1 cellular context compared by ENCODE assay signal in genomic region chr19:12940897-12941296, GRCh38.
TF ChIP-seq lines count a peak whose summit lies in the region.

No MANE protein-coding gene starts in this region.

TF ChIP-seq in HCT116, 20 proteins besides CTCF, POLR2A, EP300 and RAD21 (continued from another document):
- TF ChIP-seq, protein P1, sequence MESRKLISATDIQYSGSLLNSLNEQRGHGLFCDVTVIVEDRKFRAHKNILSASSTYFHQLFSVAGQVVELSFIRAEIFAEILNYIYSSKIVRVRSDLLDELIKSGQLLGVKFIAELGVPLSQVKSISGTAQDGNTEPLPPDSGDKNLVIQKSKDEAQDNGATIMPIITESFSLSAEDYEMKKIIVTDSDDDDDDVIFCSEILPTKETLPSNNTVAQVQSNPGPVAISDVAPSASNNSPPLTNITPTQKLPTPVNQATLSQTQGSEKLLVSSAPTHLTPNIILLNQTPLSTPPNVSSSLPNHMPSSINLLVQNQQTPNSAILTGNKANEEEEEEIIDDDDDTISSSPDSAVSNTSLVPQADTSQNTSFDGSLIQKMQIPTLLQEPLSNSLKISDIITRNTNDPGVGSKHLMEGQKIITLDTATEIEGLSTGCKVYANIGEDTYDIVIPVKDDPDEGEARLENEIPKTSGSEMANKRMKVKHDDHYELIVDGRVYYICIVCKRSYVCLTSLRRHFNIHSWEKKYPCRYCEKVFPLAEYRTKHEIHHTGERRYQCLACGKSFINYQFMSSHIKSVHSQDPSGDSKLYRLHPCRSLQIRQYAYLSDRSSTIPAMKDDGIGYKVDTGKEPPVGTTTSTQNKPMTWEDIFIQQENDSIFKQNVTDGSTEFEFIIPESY (IDR thresholded peaks at IDR 0.05; ENCODE audit: extremely low read depth, insufficient replicate concordance, low read length), result no peak
- no peak for TF ChIP-seq ZNF274 (IDR thresholded peaks at IDR 0.05; ENCODE audit: low read depth, low read length)
- no peak for TF ChIP-seq SRF (IDR thresholded peaks at IDR 0.05; ENCODE audit: low read depth)
- TF ChIP-seq, protein P2, sequence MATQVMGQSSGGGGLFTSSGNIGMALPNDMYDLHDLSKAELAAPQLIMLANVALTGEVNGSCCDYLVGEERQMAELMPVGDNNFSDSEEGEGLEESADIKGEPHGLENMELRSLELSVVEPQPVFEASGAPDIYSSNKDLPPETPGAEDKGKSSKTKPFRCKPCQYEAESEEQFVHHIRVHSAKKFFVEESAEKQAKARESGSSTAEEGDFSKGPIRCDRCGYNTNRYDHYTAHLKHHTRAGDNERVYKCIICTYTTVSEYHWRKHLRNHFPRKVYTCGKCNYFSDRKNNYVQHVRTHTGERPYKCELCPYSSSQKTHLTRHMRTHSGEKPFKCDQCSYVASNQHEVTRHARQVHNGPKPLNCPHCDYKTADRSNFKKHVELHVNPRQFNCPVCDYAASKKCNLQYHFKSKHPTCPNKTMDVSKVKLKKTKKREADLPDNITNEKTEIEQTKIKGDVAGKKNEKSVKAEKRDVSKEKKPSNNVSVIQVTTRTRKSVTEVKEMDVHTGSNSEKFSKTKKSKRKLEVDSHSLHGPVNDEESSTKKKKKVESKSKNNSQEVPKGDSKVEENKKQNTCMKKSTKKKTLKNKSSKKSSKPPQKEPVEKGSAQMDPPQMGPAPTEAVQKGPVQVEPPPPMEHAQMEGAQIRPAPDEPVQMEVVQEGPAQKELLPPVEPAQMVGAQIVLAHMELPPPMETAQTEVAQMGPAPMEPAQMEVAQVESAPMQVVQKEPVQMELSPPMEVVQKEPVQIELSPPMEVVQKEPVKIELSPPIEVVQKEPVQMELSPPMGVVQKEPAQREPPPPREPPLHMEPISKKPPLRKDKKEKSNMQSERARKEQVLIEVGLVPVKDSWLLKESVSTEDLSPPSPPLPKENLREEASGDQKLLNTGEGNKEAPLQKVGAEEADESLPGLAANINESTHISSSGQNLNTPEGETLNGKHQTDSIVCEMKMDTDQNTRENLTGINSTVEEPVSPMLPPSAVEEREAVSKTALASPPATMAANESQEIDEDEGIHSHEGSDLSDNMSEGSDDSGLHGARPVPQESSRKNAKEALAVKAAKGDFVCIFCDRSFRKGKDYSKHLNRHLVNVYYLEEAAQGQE (IDR thresholded peaks at IDR 0.05; ENCODE audit: low read depth), result no peak
- TF ChIP-seq SIN3A (IDR thresholded peaks at IDR 0.05; ENCODE audit: low read depth), result no peak
- TF ChIP-seq CBX3 (IDR thresholded peaks at IDR 0.05; ENCODE audit: low read depth), result no peak
- no peak for TF ChIP-seq EZH2phosphoT487 (IDR thresholded peaks at IDR 0.05; ENCODE audit: borderline replicate concordance)
- TF ChIP-seq CEBPB (IDR thresholded peaks at IDR 0.05; ENCODE audit: low read depth), result no peak
- TF ChIP-seq POLR2AphosphoS5 (IDR thresholded peaks at IDR 0.05; ENCODE audit: low read depth, low read length), result no peak
- TF ChIP-seq EGR1 (IDR thresholded peaks at IDR 0.05; ENCODE audit: low read depth), result no peak
- no peak for TF ChIP-seq FOSL1 (IDR thresholded peaks at IDR 0.05; ENCODE audit: low read depth)
- TF ChIP-seq ELF1 (IDR thresholded peaks at IDR 0.05; ENCODE audit: borderline replicate concordance, low read depth), result no peak
- TF ChIP-seq, protein P3, sequence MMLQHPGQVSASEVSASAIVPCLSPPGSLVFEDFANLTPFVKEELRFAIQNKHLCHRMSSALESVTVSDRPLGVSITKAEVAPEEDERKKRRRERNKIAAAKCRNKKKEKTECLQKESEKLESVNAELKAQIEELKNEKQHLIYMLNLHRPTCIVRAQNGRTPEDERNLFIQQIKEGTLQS (IDR thresholded peaks at IDR 0.05), result no peak
- TF ChIP-seq ZFX (IDR thresholded peaks at IDR 0.05), result no peak
- TF ChIP-seq YY1 (IDR thresholded peaks at IDR 0.05; ENCODE audit: extremely low read depth, insufficient replicate concordance, low read depth, low read length), result no peak
